Comparison of ENCODE assay signal across 1 cellular context in the genomic region with DNA sequence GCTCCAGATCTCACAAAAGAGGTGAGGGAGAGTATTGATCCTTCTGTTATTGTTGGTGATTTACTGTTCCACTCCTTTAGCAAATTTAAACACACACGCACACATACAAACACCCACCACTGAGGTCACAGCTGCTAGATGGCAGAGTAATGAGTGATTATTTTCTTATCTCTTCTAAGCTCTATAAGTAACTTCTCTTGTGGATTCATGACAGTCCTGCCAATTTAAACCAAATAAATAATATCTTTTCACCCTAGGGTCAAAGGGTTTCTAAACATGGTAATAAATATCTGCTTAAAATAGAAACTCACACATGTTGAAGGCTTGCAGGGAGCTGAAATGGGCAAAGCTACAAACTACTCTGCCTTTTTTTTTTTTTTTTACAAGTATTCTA.
A peak's percentile ranks its signal among the peaks of the same experiment; 100 is the strongest.
TF ChIP-seq lines count a peak whose summit lies in the region.

No MANE protein-coding gene starts in this region.

TF ChIP-seq in K562, 482 proteins besides CTCF, POLR2A, EP300 and RAD21:
- TF ChIP-seq ZNF184 (CRISPR knock-in tag; IDR thresholded peaks at IDR 0.05), result no peak
- TF ChIP-seq MBD2 (IDR thresholded peaks at IDR 0.05; ENCODE audit: borderline replicate concordance, low read depth), result no peak
- TF ChIP-seq MEIS2 (IDR thresholded peaks at IDR 0.05; ENCODE audit: partially characterized antibody), result peak; percentile 16
- TF ChIP-seq, protein P1, sequence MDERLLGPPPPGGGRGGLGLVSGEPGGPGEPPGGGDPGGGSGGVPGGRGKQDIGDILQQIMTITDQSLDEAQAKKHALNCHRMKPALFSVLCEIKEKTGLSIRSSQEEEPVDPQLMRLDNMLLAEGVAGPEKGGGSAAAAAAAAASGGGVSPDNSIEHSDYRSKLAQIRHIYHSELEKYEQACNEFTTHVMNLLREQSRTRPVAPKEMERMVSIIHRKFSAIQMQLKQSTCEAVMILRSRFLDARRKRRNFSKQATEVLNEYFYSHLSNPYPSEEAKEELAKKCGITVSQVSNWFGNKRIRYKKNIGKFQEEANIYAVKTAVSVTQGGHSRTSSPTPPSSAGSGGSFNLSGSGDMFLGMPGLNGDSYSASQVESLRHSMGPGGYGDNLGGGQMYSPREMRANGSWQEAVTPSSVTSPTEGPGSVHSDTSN (CRISPR knock-in tag; IDR thresholded peaks at IDR 0.05; ENCODE audit: low read depth), result no peak
- TF ChIP-seq, protein P1 (tag; conservative IDR thresholded peaks at IDR 0.05; ENCODE audit: low read depth), result peak; percentile 62
